In genomic region chr2:218169757-218170546, GRCh38 we compare ENCODE assay signal across 1 cellular context.
TF ChIP-seq lines count a peak whose summit lies in the region.

No MANE protein-coding gene starts in this region.

TF ChIP-seq in A549, 52 proteins besides CTCF, POLR2A, EP300 and RAD21 (continued from another document):
- TF ChIP-seq MAFK (IDR thresholded peaks at IDR 0.05; ENCODE audit: partially characterized antibody) (no peak), JUN (IDR thresholded peaks at IDR 0.05) (no peak), HOXB13 (CRISPR knock-in tag; IDR thresholded peaks at IDR 0.05; ENCODE audit: low read depth) (no peak), TP53 (CRISPR knock-in tag; IDR thresholded peaks at IDR 0.05) (no peak), FOSB (CRISPR knock-in tag; IDR thresholded peaks at IDR 0.05) (no peak), REST (IDR thresholded peaks at IDR 0.05) (no peak)
